ENCODE assay signal across 1 cellular context in the genomic region with DNA sequence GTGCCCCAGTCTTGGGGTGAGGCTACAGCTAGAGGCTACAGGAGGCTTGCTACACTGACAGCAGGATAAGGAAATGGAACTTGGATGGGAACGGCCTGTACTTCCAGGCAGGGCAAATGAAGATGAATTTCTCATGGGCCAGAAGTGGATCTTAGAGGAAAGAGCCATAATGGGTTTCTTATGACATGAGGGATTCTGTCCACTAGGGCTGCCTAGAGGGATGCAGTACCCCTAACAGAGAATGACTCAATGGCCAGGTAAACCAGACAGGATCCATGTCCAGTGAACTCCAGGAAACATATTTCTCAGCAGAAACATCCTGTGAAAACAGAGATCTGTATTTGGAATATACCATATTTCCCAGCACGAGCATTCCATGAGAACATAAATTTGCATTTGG.
TF ChIP-seq lines count a peak whose summit lies in the region.

No MANE protein-coding gene starts in this region.

TF ChIP-seq in SK-N-SH, 30 proteins besides CTCF, POLR2A, EP300 and RAD21 (continued from another document):
- TF ChIP-seq, protein P1, sequence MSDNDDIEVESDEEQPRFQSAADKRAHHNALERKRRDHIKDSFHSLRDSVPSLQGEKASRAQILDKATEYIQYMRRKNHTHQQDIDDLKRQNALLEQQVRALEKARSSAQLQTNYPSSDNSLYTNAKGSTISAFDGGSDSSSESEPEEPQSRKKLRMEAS (IDR thresholded peaks at IDR 0.05; ENCODE audit: low read depth): no peak
- no peak for TF ChIP-seq ELF1 (IDR thresholded peaks at IDR 0.05)
TF ChIP-seq in SK-N-SH: peak in this region for 0.
